13 cellular contexts compared by ENCODE assay signal in genomic region chr1:230542054-230542453, GRCh38.
DNase-seq lines count a peak whose midpoint lies in the region; TF ChIP-seq lines count a peak whose summit lies in the region.
"Had no signal": no experiment of that assay in that cellular context is flagged by ENCODE, and none has a peak within 500 bp of the region (broad histone marks: within the 10 kb centered on the region; RNA-seq: fewer than 3 reads in every experiment).

No MANE protein-coding gene starts in this region.

- H3K4me3 ChIP-seq in fibroblast of villous mesenchyme (ENCODE audit: low read depth, low read length), result no peak overlapping the region
- H3K4me3 ChIP-seq in stomach, result no peak overlapping the region
- H3K4me3 ChIP-seq: cardiac muscle cell, esophagus squamous epithelium, right lobe of liver had no signal

- H3K4me1 ChIP-seq in stomach, result no peaks in the 10 kb centered on the region
- H3K4me1 ChIP-seq: esophagus squamous epithelium, right lobe of liver had no signal

- peaks cover 10% of the 10 kb centered on the region for H3K27me3 Mint-ChIP-seq in activated CD4-positive, alpha-beta memory T cell treated with anti-CD3 and anti-CD28 coated beads for 36 hours

- no peak overlapping the region for H3K27ac Mint-ChIP-seq in activated CD4-positive, alpha-beta memory T cell treated with anti-CD3 and anti-CD28 coated beads for 36 hours

- no peaks in the 10 kb centered on the region for H3K27me3 ChIP-seq in stomach
- H3K27me3 ChIP-seq: cardiac muscle cell, esophagus squamous epithelium, right lobe of liver had no signal

- H3K9me3 Mint-ChIP-seq in activated CD4-positive, alpha-beta memory T cell treated with anti-CD3 and anti-CD28 coated beads for 36 hours, result no peaks in the 10 kb centered on the region

- intact Hi-C loops in activated CD4-positive, alpha-beta memory T cell treated with anti-CD3 and anti-CD28 coated beads for 36 hours (cut with micrococcal nuclease), result no loop called here
- intact Hi-C loops in stomach (cut with DNase I; ENCODE audit: low total_unique reads), result no loop called here

- H3K4me3 Mint-ChIP-seq in activated CD4-positive, alpha-beta memory T cell treated with anti-CD3 and anti-CD28 coated beads for 36 hours, result no peak overlapping the region

- H3K9me3 ChIP-seq in stomach, result no peaks in the 10 kb centered on the region
- H3K9me3 ChIP-seq: esophagus squamous epithelium, right lobe of liver had no signal

- CTCF ChIA-PET in activated CD4-positive, alpha-beta memory T cell treated with anti-CD3 and anti-CD28 coated beads for 36 hours (lab: Charles Lee), result no interaction called here

- H3K27ac ChIP-seq in stomach, result no peak overlapping the region
- H3K27ac ChIP-seq: cardiac muscle cell, esophagus squamous epithelium, right lobe of liver had no signal

- peak; percentile 12 for DNase-seq in stimulated activated CD4-positive, alpha-beta T cell treated with anti-CD3 and anti-CD28 coated beads, Interleukin-15, amount 100 ng/mL, for 24 hours
- DNase-seq in stimulated activated CD4-positive, alpha-beta T cell treated with anti-CD3 and anti-CD28 coated beads, Interleukin-12 subunit alpha, Interleukin-12 subunit beta, amount 100 ng/mL, for 4 hours, result no peak
- peak; percentile 46 for DNase-seq in activated CD4-positive, alpha-beta memory T cell treated with anti-CD3 and anti-CD28 coated beads for 36 hours
- DNase-seq in fibroblast of villous mesenchyme (ENCODE audit: low read depth), result peak; percentile 20
- peak; percentile 18 for DNase-seq in stromal cell of bone marrow (ENCODE audit: low read depth)
- no peak for DNase-seq in amniotic stem cell (lab: John Stamatoyannopoulos, UW)
- DNase-seq in stomach, result no peak
- no peak for DNase-seq in midbrain (lab: John Stamatoyannopoulos, UW)
- DNase-seq: AML-193, esophagus squamous epithelium, NCI-H69, right lobe of liver had no signal

- H3K4me1 Mint-ChIP-seq in activated CD4-positive, alpha-beta memory T cell treated with anti-CD3 and anti-CD28 coated beads for 36 hours (ENCODE audit: low read depth), result peaks cover 2% of the 10 kb centered on the region

- TF ChIP-seq EP300 in stomach (IDR thresholded peaks at IDR 0.05), result no peak

- no peaks in the 10 kb centered on the region for H3K36me3 ChIP-seq in stomach
- H3K36me3 ChIP-seq: cardiac muscle cell, esophagus squamous epithelium, right lobe of liver had no signal

- POLR2A ChIA-PET in activated CD4-positive, alpha-beta memory T cell treated with anti-CD3 and anti-CD28 coated beads for 36 hours (lab: Charles Lee), result no interaction called here

- no peak for TF ChIP-seq POLR2A in stomach (IDR thresholded peaks at IDR 0.05)

- TF ChIP-seq CTCF in fibroblast of villous mesenchyme (IDR thresholded peaks at IDR 0.05; ENCODE audit: insufficient read depth, low read depth, low read length) (no peak), stomach (IDR thresholded peaks at IDR 0.05) (no peak)

- no peaks in the 10 kb centered on the region for H3K36me3 Mint-ChIP-seq in activated CD4-positive, alpha-beta memory T cell treated with anti-CD3 and anti-CD28 coated beads for 36 hours

Comparison
In these comparisons a context has a peak if more than half of its experiments do, and no peak if none do; other contexts are left out.
1. DNase-seq: peak in stimulated activated CD4-positive, alpha-beta T cell treated with anti-CD3 and anti-CD28 coated beads, Interleukin-15, amount 100 ng/mL, for 24 hours (single experiment), activated CD4-positive, alpha-beta memory T cell treated with anti-CD3 and anti-CD28 coated beads for 36 hours (single experiment), fibroblast of villous mesenchyme (single experiment) and stromal cell of bone marrow (single experiment); none in stimulated activated CD4-positive, alpha-beta T cell treated with anti-CD3 and anti-CD28 coated beads, Interleukin-12 subunit alpha, Interleukin-12 subunit beta, amount 100 ng/mL, for 4 hours (single experiment), amniotic stem cell (single experiment), stomach (single experiment) and midbrain (single experiment).